Comparison of ENCODE assay signal across 19 cellular contexts in genomic region chr3:120300971-120301370, GRCh38. TPM values are rescaled to one million over a fixed set of nuclear protein-coding genes. Genes with fewer than 3 reads are reported as not detected.
DNase-seq lines count a peak whose midpoint lies in the region; ATAC-seq and TF ChIP-seq lines count a peak whose summit lies in the region.
"Had no signal": no experiment of that assay in that cellular context is flagged by ENCODE, and none has a peak within 500 bp of the region (broad histone marks: within the 10 kb centered on the region; RNA-seq: fewer than 3 reads in every experiment).

No MANE protein-coding gene starts in this region.

- no peaks in the 10 kb centered on the region for H3K4me1 ChIP-seq in mammary epithelial cell (ENCODE audit: insufficient read depth, low read length)
- H3K4me1 ChIP-seq: BLaER1 had no signal

- peak; percentile 67 for ATAC-seq in left lobe of liver
- no peak for ATAC-seq in sciatic nerve
- ATAC-seq: HCT116 had no signal

- WGBS in mammary epithelial cell (ENCODE audit: low coverage, missing lambda C conversion rate) = 71% methylated on average over 3 of the region's 3 CpGs

- BruUV-seq in MCF 10A (replicated peaks; lab: Mats Ljungman, UMichigan) (no TSS peak), mammary epithelial cell (replicated peaks; lab: Mats Ljungman, UMichigan) (no TSS peak)

- H3K4me3 ChIP-seq in mammary epithelial cell (replicated peaks in 1 of 3; ENCODE audit: insufficient read depth in 1 of 3, low read depth in 2 of 3, low read length in 3 of 3) = no peak overlapping the region
- H3K4me3 ChIP-seq in choroid plexus epithelial cell (ENCODE audit: low read depth, low read length) = no peak overlapping the region
- H3K4me3 ChIP-seq: BLaER1 had no signal

- no peaks in the 10 kb centered on the region for H3K9me3 ChIP-seq in mammary epithelial cell (replicated peaks; ENCODE audit: insufficient read depth, low read length)
- H3K9me3 ChIP-seq: BLaER1 had no signal

- H3K27me3 Mint-ChIP-seq in MCF 10A (ENCODE audit: insufficient read depth, unreplicated experiment) (no peaks in the 10 kb centered on the region), progenitor cell of endocrine pancreas (peaks cover 3% of the 10 kb centered on the region)

- no peaks in the 10 kb centered on the region for H3K36me3 ChIP-seq in mammary epithelial cell (ENCODE audit: insufficient read depth, low read length)
- H3K36me3 ChIP-seq: BLaER1 had no signal

- intact Hi-C loops in MCF 10A (cut with micrococcal nuclease) = no loop called here
- intact Hi-C loops in mammary epithelial cell (cut with micrococcal nuclease) = no loop called here
- intact Hi-C loops in sciatic nerve (cut with DNase I) = no loop called here

- no peaks in the 10 kb centered on the region for H4K20me1 ChIP-seq in mammary epithelial cell (ENCODE audit: insufficient read depth, low read length)
- H4K20me1 ChIP-seq: BLaER1 had no signal

- no peaks in the 10 kb centered on the region for H3K4me1 Mint-ChIP-seq in MCF 10A (ENCODE audit: insufficient read depth, unreplicated experiment)
- H3K4me1 Mint-ChIP-seq in progenitor cell of endocrine pancreas (ENCODE audit: low read depth) = peaks cover 6% of the 10 kb centered on the region
- H3K4me1 Mint-ChIP-seq: CD14-positive monocyte; CD4-positive, alpha-beta memory T cell had no signal

- H3K4me3 Mint-ChIP-seq in MCF 10A (ENCODE audit: unreplicated experiment) = no peak overlapping the region
- no peak overlapping the region for H3K4me3 Mint-ChIP-seq in progenitor cell of endocrine pancreas (ENCODE audit: low read depth)
- H3K4me3 Mint-ChIP-seq: CD14-positive monocyte; CD4-positive, alpha-beta memory T cell; HFFc6 had no signal

- TF ChIP-seq CTCF in MCF 10A (IDR thresholded peaks at IDR 0.05; ENCODE audit: unreplicated experiment) (no peak), mammary epithelial cell (conservative IDR thresholded peaks at IDR 0.05 in 1 of 2, IDR thresholded peaks at IDR 0.05 in 1 of 2; ENCODE audit: extremely low read depth in 1 of 2, insufficient read depth in 1 of 2, low read depth in 1 of 2, low read length in 2 of 2) (no peak), choroid plexus epithelial cell (conservative IDR thresholded peaks at IDR 0.05; ENCODE audit: low read depth, low read length) (no peak), progenitor cell of endocrine pancreas (IDR thresholded peaks at IDR 0.05; ENCODE audit: unreplicated experiment) (no peak)

- no peak overlapping the region for H3K27ac ChIP-seq in mammary epithelial cell (ENCODE audit: insufficient read depth, low read depth, low read length)
- H3K27ac ChIP-seq: 22Rv1, BLaER1 had no signal

- DNase-seq in MCF 10A (ENCODE audit: unreplicated experiment) (peak; percentile 34), mammary epithelial cell (no peak), choroid plexus epithelial cell (ENCODE audit: low read depth) (peak; percentile 16), left lobe of liver (ENCODE audit: low spot score) (no peak), sciatic nerve (ENCODE audit: low spot score) (no peak), NCI-H146 treated with DMSO at 0.1 percent for 48 hours (lab: John Stamatoyannopoulos, UW; ENCODE audit: unreplicated experiment) (no peak), progenitor cell of endocrine pancreas (ENCODE audit: low spot score, unreplicated experiment) (no peak)
- no peak for DNase-seq in stimulated activated naive CD4-positive, alpha-beta T cell treated with Interleukin-2 at 50 U/mL for 16 hours (lab: John Stamatoyannopoulos, UW)
- DNase-seq: CD4-positive, alpha-beta memory T cell; DMS153; DMS79; GF-D8; GOT3; H7; HFFc6 had no signal

- no peaks in the 10 kb centered on the region for H3K79me2 ChIP-seq in mammary epithelial cell (ENCODE audit: insufficient read depth, low read length)

- H3K9me3 Mint-ChIP-seq in MCF 10A (ENCODE audit: unreplicated experiment) = no peaks in the 10 kb centered on the region
- H3K9me3 Mint-ChIP-seq in progenitor cell of endocrine pancreas (ENCODE audit: low read depth) = no peaks in the 10 kb centered on the region
- H3K9me3 Mint-ChIP-seq: CD4-positive, alpha-beta memory T cell; HFFc6 had no signal

- H2AFZ ChIP-seq in mammary epithelial cell (ENCODE audit: low read depth, low read length) = no peak overlapping the region

- no peak overlapping the region for H3K9ac ChIP-seq in mammary epithelial cell (ENCODE audit: insufficient read depth, low read length)
- H3K9ac ChIP-seq: BLaER1 had no signal

- H3K27ac Mint-ChIP-seq in MCF 10A (ENCODE audit: low read depth, unreplicated experiment) (no peak overlapping the region), progenitor cell of endocrine pancreas (no peak overlapping the region)
- H3K27ac Mint-ChIP-seq: CD14-positive monocyte; CD4-positive, alpha-beta memory T cell; HFFc6 had no signal

- POLR2A ChIA-PET in MCF 10A (lab: Yijun Ruan, JAX) = interaction anchor here (1.5 kb wide), 1 partner anchor 40 kb away, joined by 3 read pairs; no protein-coding TSS in a partner anchor

- no peak overlapping the region for H3K4me2 ChIP-seq in mammary epithelial cell (ENCODE audit: insufficient read depth, low read depth, low read length)
- H3K4me2 ChIP-seq: BLaER1 had no signal

- H3K36me3 Mint-ChIP-seq in MCF 10A (ENCODE audit: insufficient read depth, unreplicated experiment) = no peaks in the 10 kb centered on the region
- H3K36me3 Mint-ChIP-seq in progenitor cell of endocrine pancreas (ENCODE audit: insufficient read depth) = no peaks in the 10 kb centered on the region
- H3K36me3 Mint-ChIP-seq: CD14-positive monocyte; CD4-positive, alpha-beta memory T cell had no signal

- H3K27me3 ChIP-seq in mammary epithelial cell (ENCODE audit: insufficient read depth, low read length) = no peaks in the 10 kb centered on the region
- H3K27me3 ChIP-seq: BLaER1 had no signal

- CTCF ChIA-PET in MCF 10A (lab: Yijun Ruan, JAX) (no interaction called here), mammary epithelial cell (lab: Charles Lee; ENCODE audit: low non-redundant PET) (no interaction called here)

- in situ Hi-C loops in mammary epithelial cell (cut with MboI; ENCODE audit: low sequenced_read_pairs in 2 of 2) = no loop called here

- dilution Hi-C loops in mammary epithelial cell (cut with HindIII; ENCODE audit: low sequenced_read_pairs) = no loop called here

RNA-seq across cellular contexts. Expression of gene GPR156, which starts 15.9 kb away (rescaled TPM):
- 0.72 and 1.0 TPM in 2 replicates for total RNA-seq in MCF 10A (2022)
- total RNA-seq in mammary epithelial cell = 1 to 10 TPM in 1 of 2 donors, under 1 TPM in 1; 0.56 to 1.2 TPM
- polyA plus RNA-seq in mammary epithelial cell = 0.27 TPM
- polyA minus RNA-seq in mammary epithelial cell = not detected
- total RNA-seq in left lobe of liver = not detected
- total RNA-seq in sciatic nerve = 0.98 TPM
- total RNA-seq in progenitor cell of endocrine pancreas = 0.41 and 0.89 TPM in 2 replicates
- total RNA-seq: CD4-positive, alpha-beta memory T cell had no signal
- polyA plus RNA-seq: CD14-positive monocyte; CD4-positive, alpha-beta memory T cell had no signal

RNA-seq across cellular contexts. Expression of gene LRRC58, which starts 48.2 kb away (rescaled TPM):
- total RNA-seq in MCF 10A (2022) (25.8 and 28.8 TPM in 2 replicates), mammary epithelial cell (10 to 100 TPM; 21.3 to 28.2 TPM), left lobe of liver (9.2 TPM), sciatic nerve (24.3 TPM), progenitor cell of endocrine pancreas (14.0 and 15.5 TPM in 2 replicates)
- 12.9 TPM for polyA plus RNA-seq in mammary epithelial cell
- 20.2 TPM for polyA minus RNA-seq in mammary epithelial cell

Comparison
In these comparisons a context has a peak if more than half of its experiments do, and no peak if none do; other contexts are left out.
1. DNase-seq: peak in MCF 10A (single experiment) and choroid plexus epithelial cell (single experiment); none in mammary epithelial cell (single experiment), left lobe of liver (single experiment), sciatic nerve (single experiment), NCI-H146 treated with DMSO at 0.1 percent for 48 hours (single experiment), stimulated activated naive CD4-positive, alpha-beta T cell treated with Interleukin-2 at 50 U/mL for 16 hours (single experiment) and progenitor cell of endocrine pancreas (single experiment).